In the genomic region with DNA sequence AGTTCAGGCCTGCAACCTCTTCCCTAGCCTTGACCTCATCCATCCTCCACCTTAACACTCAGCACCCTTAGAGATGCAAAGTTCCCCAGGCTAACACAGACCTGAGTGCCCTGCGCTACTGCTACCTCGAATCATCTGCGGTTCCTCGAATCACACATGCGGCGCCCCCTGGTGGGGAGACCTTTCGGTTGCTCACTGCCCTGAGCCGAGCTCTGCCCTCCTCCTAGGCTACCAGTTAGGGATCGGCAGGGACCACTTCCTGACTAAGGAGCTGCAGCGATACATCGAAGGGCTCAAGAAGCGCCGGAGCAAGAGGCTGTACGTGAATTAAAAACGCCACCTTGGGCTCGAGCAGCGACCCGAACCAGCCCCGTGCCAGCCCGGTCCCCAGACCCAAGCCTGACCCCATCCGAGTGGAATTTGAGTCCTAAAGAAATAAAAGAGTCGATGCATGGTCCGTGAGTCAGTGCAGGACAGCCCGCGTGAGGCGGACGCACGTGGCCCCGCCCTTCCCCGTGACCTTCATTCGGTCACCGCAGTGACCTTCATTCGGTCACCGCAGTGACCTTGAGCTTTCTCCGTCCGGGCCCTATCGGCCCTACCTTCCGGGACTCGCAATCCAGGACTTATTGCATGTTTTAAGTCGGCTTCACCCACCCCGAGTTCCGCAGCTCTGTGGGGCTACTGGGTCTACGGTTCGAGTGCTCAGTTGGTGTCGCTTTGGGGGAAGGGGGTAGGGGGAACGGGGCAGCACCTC, we compare ENCODE assay signal across 8 cellular contexts. TPM values are rescaled to one million over a fixed set of nuclear protein-coding genes. Genes with fewer than 3 reads are reported as not detected.
DNase-seq lines count a peak whose midpoint lies in the region; ATAC-seq, FAIRE-seq and TF ChIP-seq lines count a peak whose summit lies in the region.

No MANE protein-coding gene starts in this region.

- peak overlapping the region; percentile 99 for H3K27ac ChIP-seq in left ventricle myocardium inferior (replicated peaks)
- peak overlapping the region; percentile 78 to 88 for H3K27ac ChIP-seq in prostate gland
- peak overlapping the region; percentile 85 for H3K27ac ChIP-seq in urinary bladder (ENCODE audit: low read depth)

- H3K9me3 ChIP-seq in left ventricle myocardium inferior (replicated peaks) (no peaks in the 10 kb centered on the region), prostate gland (no peaks in the 10 kb centered on the region)

- FAIRE-seq in GM12891 (lab: Jason Lieb, UNC): no peak

- ATAC-seq in HG02798 (IDR thresholded peaks at IDR 0.05; ENCODE audit: poor library complexity, unreplicated experiment): peak; percentile 24

- DNase-seq in GM12891 (ENCODE audit: insufficient read length, low spot score) (peak; percentile 85), NCI-H146 (lab: John Stamatoyannopoulos, UW) (peak; percentile 90), T-helper 1 cell (peak; percentile 79 to 94 (median 90)), amniotic epithelial cell (ENCODE audit: low read depth) (peak; percentile 86), left ventricle myocardium inferior (peak; percentile 95), prostate gland (ENCODE audit: low spot score) (peak; percentile 91)

- H3K36me3 ChIP-seq in left ventricle myocardium inferior (peaks cover 10% of the 10 kb centered on the region), prostate gland (no peaks in the 10 kb centered on the region), urinary bladder (ENCODE audit: insufficient read depth) (no peaks in the 10 kb centered on the region)

- H3K27me3 ChIP-seq in left ventricle myocardium inferior (ENCODE audit: low read depth) (peaks cover 13% of the 10 kb centered on the region), prostate gland (replicated peaks; ENCODE audit: insufficient read depth) (peaks cover 5% of the 10 kb centered on the region)

- WGBS in prostate gland: under 1% methylated on average over 46 of the region's 46 CpGs
- under 1% methylated on average over 46 of the region's 46 CpGs for WGBS in urinary bladder

- TF ChIP-seq POLR2A in GM12891 (IDR thresholded peaks at IDR 0.05; ENCODE audit: low read depth, low read length) (no peak), prostate gland (IDR thresholded peaks at IDR 0.05) (no peak)

- peak overlapping the region; percentile 77 for H3K4me3 ChIP-seq in left ventricle myocardium inferior
- peak overlapping the region; percentile 53 to 69 for H3K4me3 ChIP-seq in prostate gland
- H3K4me3 ChIP-seq in urinary bladder (ENCODE audit: low read depth, low read length): peak overlapping the region; percentile 37

- intact Hi-C loops in left ventricle myocardium inferior (cut with micrococcal nuclease) (loop anchor here (5.0 kb wide), 1 partner anchor 97 kb away; the partner anchor contains the start of gene FERMT3), prostate gland (cut with DNase I) (loop anchor here (5.0 kb wide), 3 partner anchors 52 to 117 kb away; partner anchors contain the start of genes FERMT3, PLCB3 and STIP1)

- peak; percentile 93 for TF ChIP-seq CTCF in left ventricle myocardium inferior (IDR thresholded peaks at IDR 0.05; ENCODE audit: borderline replicate concordance)
- peak; percentile 83 to 94 (median 89) for TF ChIP-seq CTCF in prostate gland (IDR thresholded peaks at IDR 0.05)

- H3K4me1 ChIP-seq in left ventricle myocardium inferior: peaks cover 57% of the 10 kb centered on the region
- peaks cover 14% of the 10 kb centered on the region for H3K4me1 ChIP-seq in prostate gland (replicated peaks)
- no peaks in the 10 kb centered on the region for H3K4me1 ChIP-seq in urinary bladder (ENCODE audit: insufficient read depth)

TF ChIP-seq in GM12891, 5 proteins besides CTCF, POLR2A, EP300 and RAD21:
- TF ChIP-seq POU2F2 (IDR thresholded peaks at IDR 0.05; ENCODE audit: low read depth, low read length) (no peak), TAF1 (IDR thresholded peaks at IDR 0.05; ENCODE audit: low read depth, low read length) (peak; percentile 45; the same call in 1 of the 2 replicates)
TF ChIP-seq in GM12891: peak in this region for 1.

RNA-seq across cellular contexts. Expression of gene ESRRA, which starts 0.8 kb away (rescaled TPM):
- 11.5 TPM for polyA plus RNA-seq in GM12891 (2012; ENCODE audit: low read depth, missing spikeins)
- total RNA-seq in left ventricle myocardium inferior: 213 TPM
- total RNA-seq in prostate gland: 10 to 100 TPM; 38.7 to 54.7 TPM
- 13.3 TPM for total RNA-seq in urinary bladder
- 53.2 TPM for polyA plus RNA-seq in urinary bladder

RNA-seq across cellular contexts. Expression of gene CATSPERZ, which starts 4.3 kb away (rescaled TPM):
- not detected for polyA plus RNA-seq in GM12891 (2012; ENCODE audit: low read depth, missing spikeins)
- total RNA-seq in left ventricle myocardium inferior (not detected), prostate gland (10 to 100 TPM in 1 of 2 donors, not detected in 1; 44.3 TPM), urinary bladder (not detected)
- 0.29 TPM for polyA plus RNA-seq in urinary bladder

RNA-seq across cellular contexts. Expression of gene TRMT112, which starts 12.9 kb away (rescaled TPM):
- 327 TPM for polyA plus RNA-seq in GM12891 (2012; ENCODE audit: low read depth, missing spikeins)
- 97.5 TPM for total RNA-seq in left ventricle myocardium inferior
- 100 to 1,000 TPM; 328 to 400 TPM for total RNA-seq in prostate gland
- total RNA-seq in urinary bladder: 124 TPM
- polyA plus RNA-seq in urinary bladder: 245 TPM

RNA-seq across cellular contexts. Expression of gene KCNK4, which starts 13.4 kb away (rescaled TPM):
- polyA plus RNA-seq in GM12891 (2012; ENCODE audit: low read depth, missing spikeins): 0.06 TPM
- total RNA-seq in left ventricle myocardium inferior: not detected
- total RNA-seq in prostate gland: not detected
- not detected for total RNA-seq in urinary bladder
- 0.13 TPM for polyA plus RNA-seq in urinary bladder

RNA-seq across cellular contexts. Expression of gene PRDX5, which starts 13.4 kb away (rescaled TPM):
- polyA plus RNA-seq in GM12891 (2012; ENCODE audit: low read depth, missing spikeins): 306 TPM
- total RNA-seq in left ventricle myocardium inferior (321 TPM), prostate gland (100 to 1,000 TPM; 224 to 303 TPM), urinary bladder (69.0 TPM)
- 294 TPM for polyA plus RNA-seq in urinary bladder

Comparison
In these comparisons a context has a peak if more than half of its experiments do, and no peak if none do; other contexts are left out.
1. Peak in every context shown above with its lines: DNase-seq, ATAC-seq, H3K4me3 ChIP-seq and H3K27ac ChIP-seq.